1 cellular context compared by ENCODE assay signal in genomic region chr4:14596904-14597303, GRCh38.
TF ChIP-seq lines count a peak whose summit lies in the region.

No MANE protein-coding gene starts in this region.

TF ChIP-seq in GM23338, 12 proteins besides CTCF, POLR2A, EP300 and RAD21 (continued from another document):
- TF ChIP-seq REST (IDR thresholded peaks at IDR 0.05; ENCODE audit: unreplicated experiment) (no peak), STAT1 (IDR thresholded peaks at IDR 0.05; ENCODE audit: unreplicated experiment) (no peak), ZNF331 (CRISPR knock-in tag; IDR thresholded peaks at IDR 0.05; ENCODE audit: low read depth) (no peak), ZNF114 (CRISPR knock-in tag; IDR thresholded peaks at IDR 0.05) (no peak), POLR2AphosphoS5 (IDR thresholded peaks at IDR 0.05; ENCODE audit: low read depth) (no peak), ETS1 (IDR thresholded peaks at IDR 0.05) (no peak), ZNF462 (CRISPR knock-in tag; IDR thresholded peaks at IDR 0.05) (no peak), JUNB (IDR thresholded peaks at IDR 0.05; ENCODE audit: unreplicated experiment) (no peak), NANOG (IDR thresholded peaks at IDR 0.05; ENCODE audit: borderline replicate concordance) (no peak)
